Comparison of ENCODE assay signal across 5 cellular contexts in the genomic region with DNA sequence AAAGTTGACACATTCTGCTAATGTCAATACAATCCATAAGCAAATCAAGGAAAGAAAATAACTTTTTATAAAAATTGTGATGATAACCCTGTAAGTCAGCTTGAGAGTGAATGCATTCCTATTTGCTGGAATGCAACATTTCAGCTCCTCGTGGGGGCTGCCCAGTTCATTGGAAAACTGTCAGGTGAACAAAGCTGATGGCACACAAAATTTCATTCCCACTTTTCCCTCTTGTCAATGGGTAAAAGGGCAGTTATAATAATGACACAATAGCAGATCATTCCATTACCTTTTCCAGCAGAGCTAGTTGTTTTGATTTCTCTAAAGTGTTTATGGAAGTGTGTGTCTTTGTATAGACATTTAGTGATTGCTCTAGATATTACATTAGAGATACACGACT.
"Had no signal": no experiment of that assay in that cellular context is flagged by ENCODE, and none has a peak within 500 bp of the region (broad histone marks: within the 10 kb centered on the region; RNA-seq: fewer than 3 reads in every experiment).

No MANE protein-coding gene starts in this region.

- H3K4me3 ChIP-seq: K562 had no signal

- H3K4me2 ChIP-seq: KMS-11 had no signal

- H3K9ac ChIP-seq: KMS-11 had no signal

- H3K27ac ChIP-seq: HL-60, KMS-11 had no signal

- DNase-seq: IMR-90, KBM-7 had no signal
